8 cellular contexts compared by ENCODE assay signal in genomic region chr18:36186461-36187137, GRCh38. TPM values are rescaled to one million over a fixed set of nuclear protein-coding genes. Genes with fewer than 3 reads are reported as not detected.
DNase-seq lines count a peak whose midpoint lies in the region; ATAC-seq and TF ChIP-seq lines count a peak whose summit lies in the region.

No MANE protein-coding gene starts in this region.

- H3K4me3 ChIP-seq in RWPE2 (ENCODE audit: severe bottlenecking) (peak overlapping the region; percentile 80), endocrine pancreas (ENCODE audit: control insufficient read depth, insufficient read depth, low read length) (no peak overlapping the region), muscle layer of colon (ENCODE audit: low read depth in 1 of 2, low read length in 2 of 2) (peak overlapping the region; percentile 73 to 86)

- H3K9me3 ChIP-seq in RWPE2 (ENCODE audit: severe bottlenecking) (no peaks in the 10 kb centered on the region), endocrine pancreas (ENCODE audit: control insufficient read depth, low read length) (no peaks in the 10 kb centered on the region), muscle layer of colon (ENCODE audit: low read length) (no peaks in the 10 kb centered on the region)

- peak overlapping the region; percentile 60 for H3K27ac ChIP-seq in RWPE2 (ENCODE audit: poor library complexity, severe bottlenecking)
- H3K27ac ChIP-seq in muscle layer of colon (ENCODE audit: low read depth, low read length): peak overlapping the region; percentile 33

- H3K9ac ChIP-seq in endocrine pancreas (ENCODE audit: control insufficient read depth, insufficient read depth, low read length) (peak overlapping the region; percentile 39), muscle layer of colon (ENCODE audit: low read length) (no peak overlapping the region)

- TF ChIP-seq CTCF in RWPE2 (IDR thresholded peaks at IDR 0.05; ENCODE audit: poor library complexity, severe bottlenecking): no peak

- peak; percentile 36 for ATAC-seq in Right ventricle myocardium inferior
- peak; percentile 26; the same call in 2 of the 3 replicates for ATAC-seq in RWPE2 (ENCODE audit: low read depth)
- no peak for ATAC-seq in GM19324 (IDR thresholded peaks at IDR 0.05; ENCODE audit: low FRiP score, unreplicated experiment)

- intact Hi-C loops in Right ventricle myocardium inferior (cut with DNase I): loop anchor here (5.0 kb wide), 1 partner anchor 96 kb away; no protein-coding TSS in a partner anchor
- intact Hi-C loops in cardiac septum (cut with DNase I): loop anchor here (5.0 to 10.0 kb wide), 3 partner anchors 59 to 248 kb away; partner anchors contain the start of genes ELP2 and SLC39A6

- H3K4me1 ChIP-seq in RWPE2 (ENCODE audit: insufficient read depth, poor library complexity, severe bottlenecking) (peaks cover 6% of the 10 kb centered on the region), endocrine pancreas (ENCODE audit: control insufficient read depth, insufficient read depth, low read length) (no peaks in the 10 kb centered on the region), muscle layer of colon (ENCODE audit: insufficient read depth, low read length) (peaks cover 6% of the 10 kb centered on the region)

- H3K36me3 ChIP-seq in RWPE2 (ENCODE audit: low read depth) (peaks cover 26% of the 10 kb centered on the region), endocrine pancreas (ENCODE audit: control insufficient read depth, insufficient read depth, low read length) (no peaks in the 10 kb centered on the region), muscle layer of colon (ENCODE audit: insufficient read depth, low read length) (no peaks in the 10 kb centered on the region)

- H3K27me3 ChIP-seq in RWPE2 (ENCODE audit: insufficient read depth, poor library complexity, severe bottlenecking) (no peaks in the 10 kb centered on the region), endocrine pancreas (ENCODE audit: control insufficient read depth, insufficient read depth, low read length) (no peaks in the 10 kb centered on the region), muscle layer of colon (ENCODE audit: control insufficient read depth in 1 of 2, insufficient read depth in 2 of 2, low read length in 2 of 2) (no peaks in the 10 kb centered on the region)

- DNase-seq in Right ventricle myocardium inferior (ENCODE audit: missing footprints) (peak; percentile 73), cardiac septum (ENCODE audit: low spot score) (no peak), RWPE2 (ENCODE audit: low spot score) (no peak), NCI-H2196 treated with DMSO at 0.1 percent for 48 hours (lab: John Stamatoyannopoulos, UW; ENCODE audit: unreplicated experiment) (no peak)
- no peak for DNase-seq in activated CD4-positive, CD25-positive, alpha-beta regulatory T cell (lab: John Stamatoyannopoulos, UW)

RNA-seq across cellular contexts. Expression of gene MOCOS, which starts 0.7 kb away (rescaled TPM):
- total RNA-seq in Right ventricle myocardium inferior (0.38 TPM), cardiac septum (0.38 TPM)

RNA-seq across cellular contexts. Expression of gene ELP2, which starts 56.9 kb away (rescaled TPM):
- 48.1 TPM for total RNA-seq in Right ventricle myocardium inferior
- 50.4 TPM for total RNA-seq in cardiac septum

RNA-seq across cellular contexts. Expression of gene SLC39A6, which starts 57.5 kb away (rescaled TPM):
- total RNA-seq in Right ventricle myocardium inferior (12.8 TPM), cardiac septum (15.6 TPM)
